In genomic region chr9:130072515-130073235, GRCh38 we compare ENCODE assay signal across 12 cellular contexts. TPM values are rescaled to one million over a fixed set of nuclear protein-coding genes. Genes with fewer than 3 reads are reported as not detected.
A peak's percentile ranks its signal among the peaks of the same experiment; 100 is the strongest.
DNase-seq lines count a peak whose midpoint lies in the region; FAIRE-seq and TF ChIP-seq lines count a peak whose summit lies in the region.
"Had no signal": no experiment of that assay in that cellular context is flagged by ENCODE, and none has a peak within 500 bp of the region (broad histone marks: within the 10 kb centered on the region; RNA-seq: fewer than 3 reads in every experiment).

No MANE protein-coding gene starts in this region.

- H3K27me3 ChIP-seq in HUES6 (ENCODE audit: control insufficient read depth, insufficient read depth, low read length) = no peaks in the 10 kb centered on the region
- no peaks in the 10 kb centered on the region for H3K27me3 ChIP-seq in neutrophil
- H3K27me3 ChIP-seq in SJCRH30 = no peaks in the 10 kb centered on the region

- peak overlapping the region; percentile 20 for H3K9ac ChIP-seq in HUES6 (ENCODE audit: low read length)
- H3K9ac ChIP-seq in kidney (ENCODE audit: low read length in 2 of 2) = no peak overlapping the region

- peak; percentile 84 for DNase-seq in ELR (ENCODE audit: low read depth)
- peak; percentile 64 for DNase-seq in dermis blood vessel endothelial cell
- no peak for DNase-seq in NCI-H1694 (lab: John Stamatoyannopoulos, UW)
- DNase-seq in SJCRH30 = no peak
- no peak for DNase-seq in stimulated activated naive CD4-positive, alpha-beta T cell treated with Interleukin-2 at 50 U/mL for 16 hours (lab: John Stamatoyannopoulos, UW)
- no peak for DNase-seq in kidney
- DNase-seq: NCI-H1092 treated with DMSO at 0.1 percent for 48 hours; NK-92 treated with Interleukin-12 subunit alpha and Interleukin-12 subunit beta, amount 100 ng/mL, for 24 hours; T-helper 9 cell had no signal

- H3K4me3 ChIP-seq in HUES6 (ENCODE audit: low read depth, low read length) (no peak overlapping the region), neutrophil (ENCODE audit: low read depth in 1 of 2, low read length in 1 of 2) (no peak overlapping the region), SJCRH30 (no peak overlapping the region), kidney (ENCODE audit: low read length in 2 of 2) (no peak overlapping the region)

- H3K27ac ChIP-seq in HUES6 (ENCODE audit: low read depth, low read length) (no peak overlapping the region; the same call in 1 of the 2 replicates), neutrophil (peak overlapping the region; percentile 50), SJCRH30 (no peak overlapping the region), kidney (ENCODE audit: low read depth in 2 of 2, low read length in 2 of 2) (no peak overlapping the region)

- no peak for FAIRE-seq in kidney (lab: Jason Lieb, UNC)
- FAIRE-seq: H54 had no signal

- intact Hi-C loops in kidney (cut with DNase I) = no loop called here

- H3K4me1 ChIP-seq in HUES6 (ENCODE audit: control insufficient read depth, insufficient read depth, low read length) = peaks cover 6% of the 10 kb centered on the region
- peaks cover 37 to 39% of the 10 kb centered on the region in 2 experiments for H3K4me1 ChIP-seq in neutrophil (ENCODE audit: control insufficient read depth in 1 of 2, insufficient read depth in 1 of 2, low read depth in 1 of 2, low read length in 1 of 2)
- no peaks in the 10 kb centered on the region for H3K4me1 ChIP-seq in SJCRH30
- H3K4me1 ChIP-seq in kidney (ENCODE audit: control insufficient read depth in 1 of 2, insufficient read depth in 1 of 2, low read depth in 1 of 2, low read length in 2 of 2) = peaks cover 0 to 3% of the 10 kb centered on the region in 2 donors

- TF ChIP-seq CTCF in neutrophil (IDR thresholded peaks at IDR 0.05) = no peak
- TF ChIP-seq CTCF in kidney (IDR thresholded peaks at IDR 0.05; ENCODE audit: borderline replicate concordance, extremely low read depth, insufficient read depth) = no peak

- H3K36me3 ChIP-seq in HUES6 (ENCODE audit: control insufficient read depth, insufficient read depth, low read length) (peaks cover 14% of the 10 kb centered on the region), neutrophil (peaks cover 20% of the 10 kb centered on the region), SJCRH30 (peaks cover 19% of the 10 kb centered on the region), kidney (ENCODE audit: control insufficient read depth in 1 of 2, insufficient read depth in 2 of 2, low read length in 2 of 2) (peaks cover 6 to 9% of the 10 kb centered on the region in 2 donors)

- H3K9me3 ChIP-seq in HUES6 (ENCODE audit: control insufficient read depth, insufficient read depth, low read depth, low read length) (no peaks in the 10 kb centered on the region), neutrophil (no peaks in the 10 kb centered on the region), SJCRH30 (replicated peaks) (no peaks in the 10 kb centered on the region), kidney (ENCODE audit: control insufficient read depth in 1 of 2, low read length in 2 of 2) (no peaks in the 10 kb centered on the region)

RNA-seq across cellular contexts. Expression of gene GPR107, which starts 19.0 kb away (rescaled TPM):
- total RNA-seq in dermis blood vessel endothelial cell (29.3 and 167 TPM in 2 replicates), kidney (45.6 TPM)
- total RNA-seq in SJCRH30 (2014; rRNA removed; shearing (Covaris generic)) = 33.2 and 35.2 TPM in 2 replicates
- 18.0 TPM for polyA plus RNA-seq in kidney (ENCODE audit: insufficient read depth, low read depth, low replicate concordance)

RNA-seq across cellular contexts. Expression of gene FNBP1, which starts 29.7 kb away (rescaled TPM):
- 49.5 and 82.3 TPM in 2 replicates for total RNA-seq in dermis blood vessel endothelial cell
- 46.3 and 56.9 TPM in 2 replicates for total RNA-seq in SJCRH30 (2014; rRNA removed; shearing (Covaris generic))
- total RNA-seq in kidney = 51.7 TPM
- 9.7 TPM for polyA plus RNA-seq in kidney (ENCODE audit: insufficient read depth, low read depth, low replicate concordance)

Comparison
In these comparisons a context has a peak if more than half of its experiments do, and no peak if none do; other contexts are left out.
1. DNase-seq: peak in ELR (single experiment) and dermis blood vessel endothelial cell (single experiment); none in NCI-H1694 (single experiment), SJCRH30 (0 of 2), stimulated activated naive CD4-positive, alpha-beta T cell treated with Interleukin-2 at 50 U/mL for 16 hours (single experiment) and kidney (single experiment).